ENCODE assay signal across 2 cellular contexts in the genomic region with DNA sequence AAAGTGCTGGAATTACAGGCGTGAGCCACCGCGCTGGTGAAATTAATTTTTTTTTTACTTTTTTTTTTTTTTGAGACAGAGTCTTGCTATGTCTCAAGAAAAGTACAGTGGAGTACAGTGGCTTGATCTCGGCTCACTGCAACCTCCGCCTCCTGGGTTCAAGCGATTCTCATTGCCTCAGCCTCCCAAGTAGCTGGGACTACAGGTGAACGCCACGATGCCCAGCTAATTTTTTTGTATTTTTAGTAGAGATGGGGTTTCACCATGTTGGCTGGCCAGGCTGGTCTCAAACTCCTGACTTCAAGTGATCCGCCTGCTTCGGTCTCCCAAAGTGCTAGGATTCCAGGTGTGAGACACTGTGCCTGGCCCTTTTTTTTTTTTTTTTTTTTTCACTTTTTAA. TPM values are rescaled to one million over a fixed set of nuclear protein-coding genes. Genes with fewer than 3 reads are reported as not detected.
"Had no signal": no experiment of that assay in that cellular context is flagged by ENCODE, and none has a peak within 500 bp of the region (broad histone marks: within the 10 kb centered on the region; RNA-seq: fewer than 3 reads in every experiment).

No MANE protein-coding gene starts in this region.

RNA-seq across cellular contexts. Expression of gene EMID1, which starts 42.2 kb away (rescaled TPM):
- total RNA-seq: naive thymus-derived CD8-positive, alpha-beta T cell; pulmonary artery endothelial cell had no signal

RNA-seq across cellular contexts. Expression of gene GAS2L1, which starts 58.6 kb away (rescaled TPM):
- total RNA-seq: naive thymus-derived CD8-positive, alpha-beta T cell had no signal
